Comparison of ENCODE assay signal across 19 cellular contexts in genomic region chr1:165616987-165617546, GRCh38. TPM values are rescaled to one million over a fixed set of nuclear protein-coding genes. Genes with fewer than 3 reads are reported as not detected.
DNase-seq lines count a peak whose midpoint lies in the region; ATAC-seq and TF ChIP-seq lines count a peak whose summit lies in the region.
"Had no signal": no experiment of that assay in that cellular context is flagged by ENCODE, and none has a peak within 500 bp of the region (broad histone marks: within the 10 kb centered on the region; RNA-seq: fewer than 3 reads in every experiment).

No MANE protein-coding gene starts in this region.

- H3K9me3 ChIP-seq in endodermal cell (ENCODE audit: control insufficient read depth, low read length) (peaks cover 4% of the 10 kb centered on the region), right lobe of liver (no peaks in the 10 kb centered on the region)
- H3K9me3 ChIP-seq: Caco-2 had no signal

- H3K9me2 ChIP-seq in GM23338 (ENCODE audit: insufficient read depth), result no peaks in the 10 kb centered on the region

- H3K4me3 ChIP-seq in GM23338 (no peak overlapping the region), endodermal cell (ENCODE audit: low read length) (no peak overlapping the region), right lobe of liver (no peak overlapping the region)
- H3K4me3 ChIP-seq: BLaER1 had no signal

- H3K4me2 ChIP-seq in GM23338, result peak overlapping the region; percentile 45; the same call in 1 of the 2 replicates
- H3K4me2 ChIP-seq: BLaER1 had no signal

- TF ChIP-seq CTCF in GM23338 (conservative IDR thresholded peaks at IDR 0.05; ENCODE audit: low read depth in 2 of 2) (no peak), WTC11 (IDR thresholded peaks at IDR 0.05) (no peak), endodermal cell (conservative IDR thresholded peaks at IDR 0.05) (no peak), neural crest cell (conservative IDR thresholded peaks at IDR 0.05) (no peak), right lobe of liver (IDR thresholded peaks at IDR 0.05) (no peak)

- H3K9ac ChIP-seq in endodermal cell (ENCODE audit: extremely low read depth, low read length, poor library complexity, severe bottlenecking), result no peak overlapping the region
- H3K9ac ChIP-seq: BLaER1 had no signal

- TF ChIP-seq POLR2A in right lobe of liver (IDR thresholded peaks at IDR 0.05), result no peak

- no peak overlapping the region for H3K27ac ChIP-seq in GM23338 (ENCODE audit: low read depth)
- no peak overlapping the region for H3K27ac ChIP-seq in endodermal cell (ENCODE audit: low read depth, low read length)
- no peak overlapping the region for H3K27ac ChIP-seq in right lobe of liver
- H3K27ac ChIP-seq: 22Rv1, BLaER1, C4-2B had no signal

- POLR2A ChIA-PET in WTC11 (lab: Charles Lee), result interaction anchor here (0.5 to 1.2 kb wide), 2 partner anchors 14 to 105 kb away, joined by 3 to 4 read pairs; partner anchors contain the start of gene MGST3

- intact Hi-C loops in right lobe of liver (cut with DNase I), result no loop called here

- 92 to 93% methylated on average over 3 to 8 of the region's 8 CpGs for WGBS in endodermal cell (ENCODE audit: insufficient coverage in 1 of 2, insufficient read length in 1 of 2), 2 experiments
- WGBS in right lobe of liver (ENCODE audit: insufficient coverage, low coverage, low lambda C conversion rate, missing lambda C conversion rate), result 94% methylated on average over 5 of the region's 8 CpGs

- DNase-seq in GM23338 (ENCODE audit: low spot score) (peak; percentile 13), WTC11 (ENCODE audit: low spot score) (no peak), endodermal cell (peak; percentile 53), neural crest cell (ENCODE audit: low read depth, low spot score) (no peak), HT-29 (ENCODE audit: low spot score) (no peak), right lobe of liver (no peak), mesenteric fat pad (ENCODE audit: low spot score) (no peak)
- no peak for DNase-seq in activated CD4-positive, alpha-beta T cell treated with anti-CD3 and anti-CD28 coated beads for 48 hours
- DNase-seq: Caco-2; CD4-positive, CD25-positive, alpha-beta regulatory T cell; CD8-positive, alpha-beta T cell; DMS153; DND-41; H9 had no signal

- CTCF ChIA-PET in WTC11 (lab: Charles Lee), result interaction anchor here (1.0 to 1.9 kb wide), 2 partner anchors 15 to 69 kb away, joined by 3 to 6 read pairs; no protein-coding TSS in a partner anchor

- no peak overlapping the region for H3K4me3 Mint-ChIP-seq in GM23338
- H3K4me3 Mint-ChIP-seq in WTC11, result no peak overlapping the region
- H3K4me3 Mint-ChIP-seq in endodermal cell, result no peak overlapping the region
- no peak overlapping the region for H3K4me3 Mint-ChIP-seq in neural crest cell
- H3K4me3 Mint-ChIP-seq: B cell; CD4-positive, CD25-positive, alpha-beta regulatory T cell; CD8-positive, alpha-beta T cell; H9 had no signal

- H3K4me1 ChIP-seq in GM23338 (ENCODE audit: insufficient read depth), result peaks cover 21% of the 10 kb centered on the region
- H3K4me1 ChIP-seq in endodermal cell (ENCODE audit: control insufficient read depth, insufficient read depth, low read length), result no peaks in the 10 kb centered on the region
- H3K4me1 ChIP-seq in right lobe of liver, result no peaks in the 10 kb centered on the region
- H3K4me1 ChIP-seq: Caco-2 had no signal

- no peaks in the 10 kb centered on the region for H3F3A ChIP-seq in GM23338 (replicated peaks; ENCODE audit: low read depth)

- peaks cover 25% of the 10 kb centered on the region for H3K4me1 Mint-ChIP-seq in GM23338
- H3K4me1 Mint-ChIP-seq in WTC11, result peaks cover 17% of the 10 kb centered on the region
- H3K4me1 Mint-ChIP-seq in endodermal cell, result no peaks in the 10 kb centered on the region
- H3K4me1 Mint-ChIP-seq in neural crest cell, result no peaks in the 10 kb centered on the region
- H3K4me1 Mint-ChIP-seq: CD4-positive, CD25-positive, alpha-beta regulatory T cell had no signal

- H3K36me3 ChIP-seq in GM23338 (ENCODE audit: insufficient read depth), result no peaks in the 10 kb centered on the region
- H3K36me3 ChIP-seq in endodermal cell (ENCODE audit: control insufficient read depth, insufficient read depth, low read length), result no peaks in the 10 kb centered on the region
- H3K36me3 ChIP-seq in right lobe of liver, result no peaks in the 10 kb centered on the region
- H3K36me3 ChIP-seq: BLaER1 had no signal

- peaks cover 2% of the 10 kb centered on the region for H3K27me3 Mint-ChIP-seq in GM23338 (ENCODE audit: insufficient read depth, low read depth, poor library complexity)
- 0 out of 2 replicates have a peak, but pooled peaks cover 3% of the 10 kb centered on the region for H3K27me3 Mint-ChIP-seq in WTC11 (ENCODE audit: low read depth)
- peaks cover 5% of the 10 kb centered on the region for H3K27me3 Mint-ChIP-seq in endodermal cell (ENCODE audit: insufficient read depth)
- H3K27me3 Mint-ChIP-seq in neural crest cell (ENCODE audit: low read depth), result peaks cover 48% of the 10 kb centered on the region

- H3K27ac Mint-ChIP-seq in GM23338 (no peak overlapping the region), WTC11 (no peak overlapping the region), endodermal cell (no peak overlapping the region), neural crest cell (ENCODE audit: unreplicated experiment) (peak overlapping the region; percentile 28)
- H3K27ac Mint-ChIP-seq: B cell; CD4-positive, CD25-positive, alpha-beta regulatory T cell; CD8-positive, alpha-beta T cell; H9 had no signal

- ATAC-seq in GM23338, result peak; percentile 57; the same call in 2 of the 3 replicates
- ATAC-seq in WTC11, result peak; percentile 64
- no peak for ATAC-seq in right lobe of liver
- ATAC-seq: CD8-positive, alpha-beta T cell; HCT116 had no signal

- H4K20me1 ChIP-seq in GM23338 (replicated peaks; ENCODE audit: insufficient read depth), result no peaks in the 10 kb centered on the region
- H4K20me1 ChIP-seq: BLaER1 had no signal

- H2AFZ ChIP-seq in GM23338, result peak overlapping the region; percentile 76

- H3K36me3 Mint-ChIP-seq in GM23338 (ENCODE audit: low read depth), result no peaks in the 10 kb centered on the region; the same call in 1 of the 3 replicates
- peaks cover 10% of the 10 kb centered on the region for H3K36me3 Mint-ChIP-seq in WTC11
- H3K36me3 Mint-ChIP-seq in endodermal cell (ENCODE audit: low read depth), result no peaks in the 10 kb centered on the region
- no peaks in the 10 kb centered on the region for H3K36me3 Mint-ChIP-seq in neural crest cell (ENCODE audit: low read depth)
- H3K36me3 Mint-ChIP-seq: CD4-positive, CD25-positive, alpha-beta regulatory T cell; CD8-positive, alpha-beta T cell had no signal

- H3K27me3 ChIP-seq in GM23338 (ENCODE audit: insufficient read depth) (no peaks in the 10 kb centered on the region), endodermal cell (ENCODE audit: control insufficient read depth, insufficient read depth, low read length, poor library complexity, severe bottlenecking) (no peaks in the 10 kb centered on the region), right lobe of liver (no peaks in the 10 kb centered on the region)
- H3K27me3 ChIP-seq: BLaER1 had no signal

- H3K9me3 Mint-ChIP-seq in GM23338 (peaks cover 13% of the 10 kb centered on the region; the same call in 2 of the 3 replicates), WTC11 (peaks cover 14% of the 10 kb centered on the region), endodermal cell (no peaks in the 10 kb centered on the region), neural crest cell (no peaks in the 10 kb centered on the region)

- H3K79me2 ChIP-seq in GM23338 (replicated peaks; ENCODE audit: insufficient read depth), result no peaks in the 10 kb centered on the region

TF ChIP-seq in GM23338, 12 proteins besides CTCF, POLR2A, EP300 and RAD21 (continues in another document):
- TF ChIP-seq NANOG (IDR thresholded peaks at IDR 0.05; ENCODE audit: borderline replicate concordance), result no peak
- no peak for TF ChIP-seq ZNF114 (CRISPR knock-in tag; IDR thresholded peaks at IDR 0.05)
- TF ChIP-seq CREB1 (CRISPR knock-in tag; IDR thresholded peaks at IDR 0.05; ENCODE audit: low read depth), result no peak
- no peak for TF ChIP-seq EZH2phosphoT487 (IDR thresholded peaks at IDR 0.05; ENCODE audit: unreplicated experiment)
- no peak for TF ChIP-seq ETS1 (IDR thresholded peaks at IDR 0.05)

TF ChIP-seq in WTC11, 78 proteins besides CTCF, POLR2A, EP300 and RAD21 (continues in another document):
- TF ChIP-seq ZNF416 (CRISPR knock-in tag; IDR thresholded peaks at IDR 0.05) (no peak), EMX1 (CRISPR knock-in tag; IDR thresholded peaks at IDR 0.05) (no peak), RELA (CRISPR knock-in tag; IDR thresholded peaks at IDR 0.05; ENCODE audit: borderline replicate concordance) (no peak), HMGA2 (CRISPR knock-in tag; IDR thresholded peaks at IDR 0.05) (no peak), USF1 (CRISPR knock-in tag; IDR thresholded peaks at IDR 0.05) (no peak), ELF4 (CRISPR knock-in tag; IDR thresholded peaks at IDR 0.05; ENCODE audit: low read depth) (no peak), NR3C1 (CRISPR knock-in tag; conservative IDR thresholded peaks at IDR 0.05; ENCODE audit: low read depth) (no peak), ATF3 (CRISPR knock-in tag; conservative IDR thresholded peaks at IDR 0.05) (no peak), ZNF232 (CRISPR knock-in tag; IDR thresholded peaks at IDR 0.05) (no peak), KAT7 (CRISPR knock-in tag; IDR thresholded peaks at IDR 0.05; ENCODE audit: borderline replicate concordance) (no peak), NFYB (CRISPR knock-in tag; conservative IDR thresholded peaks at IDR 0.05; ENCODE audit: low read depth) (no peak), PRRX2 (CRISPR knock-in tag; IDR thresholded peaks at IDR 0.05) (no peak)

RNA-seq across cellular contexts. Expression of gene MGST3, which starts 14.0 kb away (rescaled TPM):
- 84.5 and 107 TPM in 2 replicates for total RNA-seq in GM23338 (2014; rRNA removed; shearing (Covaris generic))
- polyA plus RNA-seq in GM23338 (2016; fragmentation: Nextera tagmentation; extraction: Ambion mirVana), result 262 and 286 TPM in 2 replicates
- total RNA-seq in WTC11 (2021) (120 to 137 TPM (median 124 TPM) in 3 replicates), endodermal cell (100 to 1,000 TPM; 113 to 147 TPM), neural crest cell (94.2 and 100.0 TPM in 2 replicates), right lobe of liver (100 to 1,000 TPM in 3 of 6 experiments, 10 to 100 TPM in 3; 74.0 to 141 (median 103) TPM), mesenteric fat pad (418 TPM)
- polyA plus RNA-seq in endodermal cell (2013, experiment 1 of 2), result 133 TPM
- polyA plus RNA-seq in endodermal cell (2013, experiment 2 of 2), result 123 TPM
- total RNA-seq in HT-29 (2014; rRNA removed; shearing (Covaris generic)), result 44.4 and 47.5 TPM in 2 replicates

Comparison
In these comparisons a context has a peak if more than half of its experiments do, and no peak if none do; other contexts are left out.
1. ATAC-seq: peak in GM23338 (single experiment) and WTC11 (single experiment); none in right lobe of liver (0 of 4).
2. DNase-seq: peak in GM23338 (single experiment) and endodermal cell (single experiment); none in WTC11 (single experiment), neural crest cell (single experiment), HT-29 (single experiment), activated CD4-positive, alpha-beta T cell treated with anti-CD3 and anti-CD28 coated beads for 48 hours (single experiment), right lobe of liver (0 of 3) and mesenteric fat pad (single experiment).